27 cellular contexts compared by ENCODE assay signal in the genomic region with DNA sequence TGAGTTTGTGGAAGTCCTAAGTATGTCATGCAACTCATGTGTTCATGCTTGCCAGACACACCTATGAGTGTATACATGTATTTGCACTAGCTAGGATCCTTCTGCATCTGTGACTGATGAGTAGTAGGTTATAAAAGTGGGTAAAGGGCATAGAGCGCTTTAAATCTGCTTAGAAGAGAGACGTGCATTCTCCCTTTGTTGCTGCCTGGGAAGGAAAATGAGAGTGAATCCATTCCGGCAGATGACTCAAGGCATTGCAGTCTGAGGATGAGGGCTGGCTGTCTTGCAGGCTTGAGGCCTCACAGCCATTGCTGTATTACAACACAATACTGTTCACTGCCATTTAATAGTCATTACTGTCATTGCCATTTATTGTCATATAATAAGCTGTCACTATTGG.
"Had no signal": no experiment of that assay in that cellular context is flagged by ENCODE, and none has a peak within 500 bp of the region (broad histone marks: within the 10 kb centered on the region; RNA-seq: fewer than 3 reads in every experiment).

No MANE protein-coding gene starts in this region.

- H3K36me3 ChIP-seq: gastroesophageal sphincter, pancreas, right atrium auricular region had no signal

- H3K27me3 ChIP-seq: dorsolateral prefrontal cortex, gastroesophageal sphincter, pancreas, right atrium auricular region, testis had no signal

- H3K9me3 ChIP-seq: gastroesophageal sphincter, left ventricle myocardium inferior, pancreas, right atrium auricular region, testis had no signal

- ATAC-seq: activated CD4-positive, alpha-beta T cell treated with anti-CD3 and anti-CD28 coated beads for 36 hours; activated CD8-positive, alpha-beta memory T cell treated with anti-CD3 and anti-CD28 coated beads, Interleukin-2, amount 10 ng/mL, durations not matched to agents 7 days and 5 days; activated CD8-positive, alpha-beta T cell treated with anti-CD3 and anti-CD28 coated beads, Interleukin-2, amount 10 ng/mL, durations not matched to agents 7 days and 5 days; activated naive CD4-positive, alpha-beta T cell treated with anti-CD3 and anti-CD28 coated beads, Interleukin-2, amount 50 U/mL, for 72 hours; activated T-cell treated with anti-CD3 and anti-CD28 coated beads, Interleukin-2, amount 50 U/mL, for 72 hours; gastroesophageal sphincter; pancreas; stimulated activated naive CD8-positive, alpha-beta T cell treated with anti-CD3 and anti-CD28 coated beads, Interleukin-15, Interleukin-2, amounts not matched to agents 100 U/mL and 50 U/mL, for 24 hours had no signal

- H3K4me3 ChIP-seq: coronary artery, dorsolateral prefrontal cortex, gastroesophageal sphincter, left ventricle myocardium inferior, lung, pancreas, right atrium auricular region, testis had no signal

- H3K4me1 ChIP-seq: gastroesophageal sphincter, testis had no signal

- H3K27ac ChIP-seq: coronary artery, dorsolateral prefrontal cortex, gastroesophageal sphincter, pancreas, right atrium auricular region, testis had no signal

- DNase-seq: activated CD4-positive, alpha-beta T cell treated with anti-CD3 and anti-CD28 coated beads for 36 hours; activated CD4-positive, CD25-positive, alpha-beta regulatory T cell; activated CD8-positive, alpha-beta memory T cell treated with anti-CD3 and anti-CD28 coated beads, Interleukin-2, amount 10 ng/mL, durations not matched to agents 7 days and 5 days; activated CD8-positive, alpha-beta T cell treated with anti-CD3 and anti-CD28 coated beads, Interleukin-2, amount 10 ng/mL, durations not matched to agents 7 days and 5 days; activated naive CD4-positive, alpha-beta T cell; activated T-cell treated with anti-CD3 and anti-CD28 coated beads, Interleukin-2, amount 50 U/mL, for 72 hours; anterior cingulate cortex; dorsolateral prefrontal cortex; effector memory CD4-positive, alpha-beta T cell; erythroblast; head of caudate nucleus; hypothalamus; immature natural killer cell; kidney glomerular epithelial cell; left ventricle myocardium inferior; naive B cell; pancreas; stimulated activated CD4-positive, alpha-beta T cell treated with anti-CD3 and anti-CD28 coated beads, Interleukin-12 subunit alpha, Interleukin-12 subunit beta, amount 100 ng/mL, for 4 hours; stimulated activated CD4-positive, alpha-beta T cell treated with anti-CD3 and anti-CD28 coated beads, Interleukin-4, amount 100 ng/mL, for 1 hour; stimulated activated naive CD8-positive, alpha-beta T cell treated with anti-CD3 and anti-CD28 coated beads, Interleukin-15, Interleukin-2, amounts not matched to agents 100 U/mL and 50 U/mL, for 24 hours; T-helper 1 cell; testis had no signal
